In genomic region chr14:26729851-26730250, GRCh38 we compare ENCODE assay signal across 1 cellular context.
TF ChIP-seq lines count a peak whose summit lies in the region.

No MANE protein-coding gene starts in this region.

TF ChIP-seq in GM23338, 12 proteins besides CTCF, POLR2A, EP300 and RAD21:
- TF ChIP-seq ZNF462 (CRISPR knock-in tag; IDR thresholded peaks at IDR 0.05) (no peak), CREB1 (CRISPR knock-in tag; IDR thresholded peaks at IDR 0.05; ENCODE audit: low read depth) (no peak), NANOG (IDR thresholded peaks at IDR 0.05; ENCODE audit: borderline replicate concordance) (no peak), JUNB (IDR thresholded peaks at IDR 0.05; ENCODE audit: unreplicated experiment) (no peak), POLR2AphosphoS5 (IDR thresholded peaks at IDR 0.05; ENCODE audit: low read depth) (no peak), STAT1 (IDR thresholded peaks at IDR 0.05; ENCODE audit: unreplicated experiment) (no peak), REST (IDR thresholded peaks at IDR 0.05; ENCODE audit: unreplicated experiment) (no peak), ZNF114 (CRISPR knock-in tag; IDR thresholded peaks at IDR 0.05) (no peak), ETS1 (IDR thresholded peaks at IDR 0.05) (no peak), EZH2 (IDR thresholded peaks at IDR 0.05; ENCODE audit: low read depth, unreplicated experiment) (no peak), EZH2phosphoT487 (IDR thresholded peaks at IDR 0.05; ENCODE audit: unreplicated experiment) (no peak)
TF ChIP-seq in GM23338: peak in this region for 0.
